ENCODE assay signal across 8 cellular contexts in the genomic region with DNA sequence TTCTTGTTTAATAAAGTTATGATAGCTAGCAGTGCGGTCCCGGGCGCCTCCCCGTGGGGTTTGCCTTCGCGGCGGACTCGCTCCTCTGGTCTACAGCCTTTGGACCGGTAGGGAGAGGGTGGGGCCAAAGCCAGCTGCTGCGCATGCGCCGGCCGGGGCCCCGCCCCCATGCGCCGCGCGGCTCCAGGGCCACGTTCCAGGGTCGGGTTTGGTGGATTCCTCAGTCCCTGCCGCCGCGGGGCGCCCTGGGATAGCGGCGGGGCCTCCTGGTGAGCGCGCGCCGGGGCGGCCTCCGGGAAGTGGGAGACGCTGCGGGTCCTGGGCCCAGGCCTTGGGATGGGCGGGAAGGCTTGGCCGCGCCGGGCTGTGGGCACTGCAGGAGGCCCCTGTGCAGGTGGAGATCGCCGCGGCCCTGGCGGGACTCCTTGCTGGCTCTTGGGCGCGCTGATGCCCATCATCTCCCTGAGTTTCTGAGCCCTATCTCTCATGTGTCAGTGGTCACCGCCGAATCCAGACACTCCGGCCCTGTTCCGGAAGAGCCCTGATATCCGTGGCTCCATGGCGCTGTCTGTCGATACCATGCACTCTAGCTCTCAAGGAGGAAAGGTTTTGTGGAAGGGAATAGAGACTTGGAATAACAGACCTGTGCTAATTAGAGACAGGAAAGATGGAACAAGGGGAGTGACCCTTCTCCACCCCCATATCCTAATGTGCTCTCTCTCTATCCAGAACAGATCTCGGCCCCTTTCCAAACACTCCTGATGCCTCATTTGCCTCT. TPM values are rescaled to one million over a fixed set of nuclear protein-coding genes. Genes with fewer than 3 reads are reported as not detected.
DNase-seq lines count a peak whose midpoint lies in the region; ATAC-seq, FAIRE-seq and TF ChIP-seq lines count a peak whose summit lies in the region.

A gene (plus strand): TSS at position 163 of the 778 bp plus-strand sequence. CDS start 599 bp downstream, at position 762.

- no peaks in the 10 kb centered on the region for H4K20me1 ChIP-seq in OCI-LY1 (ENCODE audit: insufficient read depth, low read length)

- peaks cover 67% of the 10 kb centered on the region for H3K36me3 ChIP-seq in HUES64 (ENCODE audit: insufficient read depth, low read length)
- peaks cover 38% of the 10 kb centered on the region for H3K36me3 ChIP-seq in OCI-LY1 (ENCODE audit: insufficient read depth, low read length)

- ATAC-seq in GM21381 (IDR thresholded peaks at IDR 0.05; ENCODE audit: unreplicated experiment) = peak; percentile 94

- peak within 1 kb of the TSS; percentile 95 for H3K4me2 ChIP-seq in OCI-LY1 (ENCODE audit: low read length)

- H3K4me1 ChIP-seq in HUES64 (ENCODE audit: insufficient read depth, low read length) (peaks cover 15% of the 10 kb centered on the region; the same call in 1 of the 2 replicates), OCI-LY1 (ENCODE audit: insufficient read depth, low read length, severe bottlenecking) (peaks cover 24% of the 10 kb centered on the region)

- H3K27me3 ChIP-seq in HUES64 (ENCODE audit: insufficient read depth, low read length) (no peaks in the 10 kb centered on the region), OCI-LY1 (ENCODE audit: insufficient read depth, low read length) (no peaks in the 10 kb centered on the region)

- no peak for FAIRE-seq in D721Med (lab: Jason Lieb, UNC)

- H3K9me2 ChIP-seq in OCI-LY1 (ENCODE audit: low read depth, low read length) = no peaks in the 10 kb centered on the region

- H3K9ac ChIP-seq in HUES64 (ENCODE audit: low read depth, low read length) (peak within 1 kb of the TSS; percentile 84), OCI-LY1 (ENCODE audit: low read length) (peak within 1 kb of the TSS; percentile 83)

- 6% methylated on average over 52 of the region's 52 CpGs for WGBS in HUES64

- H3K27ac ChIP-seq in HUES64 (ENCODE audit: low read depth, low read length) (peak within 1 kb of the TSS; percentile 58), OCI-LY1 (ENCODE audit: low read depth, low read length, poor library complexity, severe bottlenecking) (peak within 1 kb of the TSS; percentile 71)

- TF ChIP-seq CTCF in D721Med (IDR thresholded peaks at IDR 0.05; ENCODE audit: insufficient read depth, missing control alignments) (peak; percentile 28), OCI-LY1 (IDR thresholded peaks at IDR 0.05; ENCODE audit: low read length) (peak; percentile 16; the same call in 1 of the 2 replicates), epithelial cell of esophagus (IDR thresholded peaks at IDR 0.05; ENCODE audit: insufficient read depth, low read depth, low read length, missing control alignments) (peak; percentile 53)

- no peak within 1 kb of the TSS for H2AFZ ChIP-seq in OCI-LY1 (ENCODE audit: low read length)

- no peaks in the 10 kb centered on the region for H3F3A ChIP-seq in OCI-LY1 (ENCODE audit: insufficient read depth, low read length)

- DNase-seq in D721Med (ENCODE audit: insufficient read length, low spot score) (peak; percentile 100), activated T-cell treated with anti-CD3 and anti-CD28 coated beads for 1 hour (ENCODE audit: low read depth) (peak; percentile 74), epithelial cell of esophagus (ENCODE audit: low read depth) (peak; percentile 94), mucosa of gallbladder (ENCODE audit: low spot score) (peak; percentile 95)
- DNase-seq in stimulated activated CD8-positive, alpha-beta memory T cell treated with anti-CD3 and anti-CD28 coated beads, Interleukin-4, amount 100 ng/mL, for 48 hours = peak; percentile 90

- H3K79me2 ChIP-seq in OCI-LY1 (ENCODE audit: insufficient read depth, low read length) = no peaks in the 10 kb centered on the region

- H3K9me3 ChIP-seq in HUES64 (ENCODE audit: insufficient read depth, low read depth, low read length) = no peaks in the 10 kb centered on the region
- H3K9me3 ChIP-seq in OCI-LY1 (ENCODE audit: low read length) = no peaks in the 10 kb centered on the region

- H3K4me3 ChIP-seq in HUES64 (ENCODE audit: low read length) = peak within 1 kb of the TSS; percentile 69
- H3K4me3 ChIP-seq in OCI-LY1 (ENCODE audit: low read depth, low read length, poor library complexity, severe bottlenecking) = peak within 1 kb of the TSS; percentile 87
- H3K4me3 ChIP-seq in epithelial cell of esophagus (ENCODE audit: low read length) = peak within 1 kb of the TSS; percentile 48

RNA-seq across cellular contexts. Expression of the gene that starts here (rescaled TPM):
- 25.4 TPM for polyA plus RNA-seq in HUES64 (2013, experiment 1 of 2)
- polyA plus RNA-seq in HUES64 (2013, experiment 2 of 2) = 23.3 TPM
- total RNA-seq in mucosa of gallbladder = 61.4 TPM

Comparison
In these comparisons a context has a peak if more than half of its experiments do, and no peak if none do; other contexts are left out.
1. Peak in every context shown above with its lines: DNase-seq, ATAC-seq, H3K4me3 ChIP-seq and H3K27ac ChIP-seq.